Comparison of ENCODE assay signal across 17 cellular contexts in the genomic region with DNA sequence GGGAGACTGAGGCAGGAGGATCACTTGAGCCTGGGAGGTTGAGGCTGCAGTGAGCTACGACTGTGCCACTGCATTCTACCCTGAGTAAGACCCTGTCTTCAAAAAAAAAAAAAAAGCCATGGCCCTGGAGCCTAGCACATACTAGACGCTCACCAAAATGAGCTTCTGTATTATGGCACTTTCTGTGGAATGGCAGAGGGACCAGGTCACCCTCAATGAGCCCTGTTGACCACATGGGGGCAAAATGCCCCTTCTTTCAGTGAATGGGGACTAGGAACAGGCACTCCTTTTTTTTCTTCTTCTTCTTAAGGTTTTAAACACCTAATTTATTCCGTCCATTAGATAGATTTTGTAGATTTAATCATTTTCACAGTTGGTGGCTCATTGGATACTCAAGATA. TPM values are rescaled to one million over a fixed set of nuclear protein-coding genes. Genes with fewer than 3 reads are reported as not detected.
A peak's percentile ranks its signal among the peaks of the same experiment; 100 is the strongest.
DNase-seq lines count a peak whose midpoint lies in the region; TF ChIP-seq lines count a peak whose summit lies in the region.
"Had no signal": no experiment of that assay in that cellular context is flagged by ENCODE, and none has a peak within 500 bp of the region (broad histone marks: within the 10 kb centered on the region; RNA-seq: fewer than 3 reads in every experiment).

No MANE protein-coding gene starts in this region.

- no peak overlapping the region for H3K4me3 Mint-ChIP-seq in chondrocyte (ENCODE audit: unreplicated experiment)
- H3K4me3 Mint-ChIP-seq in activated T-helper 1 cell treated with anti-CD3 and anti-CD28 coated beads, Interleukin-12 subunit alpha, Interleukin-12 subunit beta, Interleukin-2, Interleukin-4 antibody, amounts not matched to agents 30 ng/mL and 10 ng/mL and 1 ng/mL, durations not matched to agents 14 hours and 24 hours and 36 hours = no peak overlapping the region
- H3K4me3 Mint-ChIP-seq: stimulated activated effector memory CD8-positive, alpha-beta T cell treated with anti-CD3 and anti-CD28 coated beads, Interleukin-12 subunit alpha, Interleukin-12 subunit beta, amount 100 ng/mL, for 72 hours had no signal

- H3K27me3 Mint-ChIP-seq in chondrocyte (ENCODE audit: low read depth) = no peaks in the 10 kb centered on the region
- H3K27me3 Mint-ChIP-seq in activated T-helper 1 cell treated with anti-CD3 and anti-CD28 coated beads, Interleukin-12 subunit alpha, Interleukin-12 subunit beta, Interleukin-2, Interleukin-4 antibody, amounts not matched to agents 30 ng/mL and 10 ng/mL and 1 ng/mL, durations not matched to agents 14 hours and 24 hours and 36 hours (ENCODE audit: insufficient read depth) = no peaks in the 10 kb centered on the region

- H3K4me1 ChIP-seq in stomach = peaks cover 0 to 15% (median 8%) of the 10 kb centered on the region in 4 donors

- TF ChIP-seq CTCF in NB4 (IDR thresholded peaks at IDR 0.05; ENCODE audit: low read depth, low read length) = peak; percentile 54
- peak; percentile 22 for TF ChIP-seq CTCF in chondrocyte (IDR thresholded peaks at IDR 0.05)
- TF ChIP-seq CTCF in stomach (IDR thresholded peaks at IDR 0.05) = no peak

- H3K36me3 ChIP-seq in stomach = no peaks in the 10 kb centered on the region
- H3K36me3 ChIP-seq: pancreas, upper lobe of right lung had no signal

- H3K9me3 Mint-ChIP-seq in chondrocyte (ENCODE audit: low read depth) = peaks cover 4% of the 10 kb centered on the region
- H3K9me3 Mint-ChIP-seq in activated T-helper 1 cell treated with anti-CD3 and anti-CD28 coated beads, Interleukin-12 subunit alpha, Interleukin-12 subunit beta, Interleukin-2, Interleukin-4 antibody, amounts not matched to agents 30 ng/mL and 10 ng/mL and 1 ng/mL, durations not matched to agents 14 hours and 24 hours and 36 hours = peaks cover 5% of the 10 kb centered on the region
- H3K9me3 Mint-ChIP-seq: stimulated activated effector memory CD8-positive, alpha-beta T cell treated with anti-CD3 and anti-CD28 coated beads, Interleukin-12 subunit alpha, Interleukin-12 subunit beta, amount 100 ng/mL, for 72 hours had no signal

- H3K36me3 Mint-ChIP-seq in chondrocyte (ENCODE audit: low read depth) = peaks cover 3% of the 10 kb centered on the region
- no peaks in the 10 kb centered on the region for H3K36me3 Mint-ChIP-seq in activated T-helper 1 cell treated with anti-CD3 and anti-CD28 coated beads, Interleukin-12 subunit alpha, Interleukin-12 subunit beta, Interleukin-2, Interleukin-4 antibody, amounts not matched to agents 30 ng/mL and 10 ng/mL and 1 ng/mL, durations not matched to agents 14 hours and 24 hours and 36 hours (ENCODE audit: low read depth)
- H3K36me3 Mint-ChIP-seq: stimulated activated effector memory CD8-positive, alpha-beta T cell treated with anti-CD3 and anti-CD28 coated beads, Interleukin-12 subunit alpha, Interleukin-12 subunit beta, amount 100 ng/mL, for 72 hours had no signal

- TF ChIP-seq EP300 in stomach (IDR thresholded peaks at IDR 0.05) = no peak

- intact Hi-C loops in stomach (cut with DNase I; ENCODE audit: low total_unique reads) = no loop called here
- intact Hi-C loops in activated T-helper 1 cell treated with anti-CD3 and anti-CD28 coated beads, Interleukin-12 subunit alpha, Interleukin-12 subunit beta, Interleukin-2, Interleukin-4 antibody, amounts not matched to agents 30 ng/mL and 10 ng/mL and 1 ng/mL, durations not matched to agents 14 hours and 24 hours and 36 hours (cut with micrococcal nuclease) = no loop called here

- no peaks in the 10 kb centered on the region for H3K27me3 ChIP-seq in stomach
- H3K27me3 ChIP-seq: pancreas, upper lobe of right lung had no signal

- H3K4me3 ChIP-seq in NB4 (ENCODE audit: low read depth, low read length) (no peak overlapping the region), stomach (no peak overlapping the region)
- H3K4me3 ChIP-seq: pancreas, smooth muscle cell, upper lobe of right lung had no signal

- no peak overlapping the region for H3K27ac ChIP-seq in stomach
- H3K27ac ChIP-seq: KMS-11, pancreas, upper lobe of right lung had no signal

- no peak overlapping the region for H3K27ac Mint-ChIP-seq in chondrocyte (ENCODE audit: unreplicated experiment)
- H3K27ac Mint-ChIP-seq in activated T-helper 1 cell treated with anti-CD3 and anti-CD28 coated beads, Interleukin-12 subunit alpha, Interleukin-12 subunit beta, Interleukin-2, Interleukin-4 antibody, amounts not matched to agents 30 ng/mL and 10 ng/mL and 1 ng/mL, durations not matched to agents 14 hours and 24 hours and 36 hours = no peak overlapping the region
- H3K27ac Mint-ChIP-seq: stimulated activated effector memory CD8-positive, alpha-beta T cell treated with anti-CD3 and anti-CD28 coated beads, Interleukin-12 subunit alpha, Interleukin-12 subunit beta, amount 100 ng/mL, for 72 hours had no signal

- peaks cover 2% of the 10 kb centered on the region for H3K4me1 Mint-ChIP-seq in chondrocyte (ENCODE audit: low read depth)
- H3K4me1 Mint-ChIP-seq in activated T-helper 1 cell treated with anti-CD3 and anti-CD28 coated beads, Interleukin-12 subunit alpha, Interleukin-12 subunit beta, Interleukin-2, Interleukin-4 antibody, amounts not matched to agents 30 ng/mL and 10 ng/mL and 1 ng/mL, durations not matched to agents 14 hours and 24 hours and 36 hours (ENCODE audit: low read depth) = no peaks in the 10 kb centered on the region

- TF ChIP-seq POLR2A in NB4 (IDR thresholded peaks at IDR 0.05; ENCODE audit: extremely low read depth, insufficient read length) (no peak), stomach (IDR thresholded peaks at IDR 0.05) (no peak)

- DNase-seq in activated CD8-positive, alpha-beta memory T cell treated with anti-CD3 and anti-CD28 coated beads for 24 hours = peak; percentile 5
- no peak for DNase-seq in activated CD8-positive, alpha-beta memory T cell treated with anti-CD3 and anti-CD28 coated beads, Interleukin-2, amount 50 U/mL, for 48 hours
- DNase-seq in NB4 (ENCODE audit: low read depth) = peak; percentile 36
- DNase-seq in chondrocyte (ENCODE audit: low spot score) = no peak
- DNase-seq in stomach = peak; percentile 19
- no peak for DNase-seq in NCI-H1694 treated with DMSO at 0.1 percent for 48 hours (lab: John Stamatoyannopoulos, UW)
- DNase-seq in middle frontal gyrus (ENCODE audit: extremely low spot score, low spot score) = no peak
- no peak for DNase-seq in activated T-helper 1 cell treated with anti-CD3 and anti-CD28 coated beads, Interleukin-12 subunit alpha, Interleukin-12 subunit beta, Interleukin-2, Interleukin-4 antibody, amounts not matched to agents 30 ng/mL and 10 ng/mL and 1 ng/mL, durations not matched to agents 14 hours and 24 hours and 36 hours (ENCODE audit: low spot score)
- DNase-seq: activated gamma-delta T cell, COR-L47, dermis blood vessel endothelial cell, NCI-H226 had no signal

- H3K9me3 ChIP-seq in stomach = peaks cover 0 to 8% (median 3%) of the 10 kb centered on the region in 4 donors
- H3K9me3 ChIP-seq: pancreas, upper lobe of right lung had no signal

- 83 to 97% (median 90%) methylated on average over 3 of the region's 3 CpGs for WGBS in stomach, 5 donors

RNA-seq across cellular contexts. Expression of a gene that starts 50.5 kb away (rescaled TPM):
- total RNA-seq in chondrocyte (1.0 to 1.5 TPM (median 1.2 TPM) in 3 replicates), stomach (10 to 100 TPM in 1 of 5 donors, 1 to 10 TPM in 4; 1.7 to 19.7 (median 5.4) TPM)
- 1 to 10 TPM; 3.1 to 5.4 (median 3.7) TPM for polyA plus RNA-seq in stomach
- 2.4 TPM in 2 replicates for total RNA-seq in activated T-helper 1 cell treated with anti-CD3 and anti-CD28 coated beads, Interleukin-12 subunit alpha, Interleukin-12 subunit beta, Interleukin-2, Interleukin-4 antibody, amounts not matched to agents 30 ng/mL and 10 ng/mL and 1 ng/mL, durations not matched to agents 14 hours and 24 hours and 36 hours

Comparison
In these comparisons a context has a peak if more than half of its experiments do, and no peak if none do; other contexts are left out.
1. DNase-seq: peak in activated CD8-positive, alpha-beta memory T cell treated with anti-CD3 and anti-CD28 coated beads for 24 hours (single experiment), NB4 (single experiment) and stomach (single experiment); none in activated CD8-positive, alpha-beta memory T cell treated with anti-CD3 and anti-CD28 coated beads, Interleukin-2, amount 50 U/mL, for 48 hours (single experiment), chondrocyte (single experiment), NCI-H1694 treated with DMSO at 0.1 percent for 48 hours (single experiment), middle frontal gyrus (single experiment) and activated T-helper 1 cell treated with anti-CD3 and anti-CD28 coated beads, Interleukin-12 subunit alpha, Interleukin-12 subunit beta, Interleukin-2, Interleukin-4 antibody, amounts not matched to agents 30 ng/mL and 10 ng/mL and 1 ng/mL, durations not matched to agents 14 hours and 24 hours and 36 hours (single experiment).
2. CTCF ChIP-seq: peak in NB4 (single experiment) and chondrocyte (single experiment); none in stomach (0 of 7).